13 cellular contexts compared by ENCODE assay signal in the genomic region with DNA sequence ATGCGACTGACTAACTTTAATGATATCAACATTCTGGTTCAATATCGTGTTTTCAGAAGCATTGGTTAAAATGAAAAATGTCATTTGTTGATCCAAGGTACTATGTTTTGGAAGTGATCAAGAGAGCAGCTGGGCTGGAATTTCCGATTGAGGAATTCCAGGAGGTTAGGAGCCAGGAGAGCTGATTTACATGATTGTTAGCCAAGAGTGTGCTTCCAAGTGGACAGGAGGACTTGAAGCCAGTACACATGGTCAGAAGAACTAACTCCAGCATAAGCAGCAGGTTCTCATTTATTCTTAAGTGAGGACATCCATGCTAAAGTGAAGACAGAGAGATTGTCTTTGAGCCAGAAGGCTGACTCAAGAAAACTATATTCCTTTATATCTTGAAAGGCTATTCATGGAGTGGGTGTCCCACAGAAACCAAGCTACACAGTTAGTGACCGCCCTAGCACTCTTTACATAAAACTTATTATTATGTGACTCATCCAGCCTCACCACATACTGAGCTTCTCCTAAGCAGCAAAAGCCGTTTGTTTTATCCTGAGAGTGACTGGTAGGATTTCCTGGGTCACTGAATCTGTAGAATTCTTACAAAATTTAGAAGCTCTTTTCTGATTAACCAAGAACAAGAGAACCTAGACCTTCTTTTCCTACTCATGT. TPM values are rescaled to one million over a fixed set of nuclear protein-coding genes. Genes with fewer than 3 reads are reported as not detected.
A peak's percentile ranks its signal among the peaks of the same experiment; 100 is the strongest.
DNase-seq lines count a peak whose midpoint lies in the region; ATAC-seq, FAIRE-seq and TF ChIP-seq lines count a peak whose summit lies in the region.
"Had no signal": no experiment of that assay in that cellular context is flagged by ENCODE, and none has a peak within 500 bp of the region (broad histone marks: within the 10 kb centered on the region; RNA-seq: fewer than 3 reads in every experiment).

No MANE protein-coding gene starts in this region.

- peak; percentile 60 for DNase-seq in AG09319 (ENCODE audit: extremely low read depth, low read depth)
- DNase-seq in LHCN-M2 (ENCODE audit: low read depth): peak; percentile 77
- peak; percentile 95 for DNase-seq in astrocyte (ENCODE audit: low read depth)
- DNase-seq in iris pigment epithelial cell (ENCODE audit: low read depth): peak; percentile 88
- no peak for DNase-seq in mucosa of descending colon
- no peak for DNase-seq in naive thymus-derived CD4-positive, alpha-beta T cell
- no peak for DNase-seq in GM12891 (ENCODE audit: insufficient read length, low spot score)
- DNase-seq: activated T-cell treated with anti-CD3 and anti-CD28 coated beads, Interleukin-2, amount 50 U/mL, for 1 hour; NCI-H1694 treated with DMSO at 0.1 percent for 48 hours; right lobe of liver had no signal

- no peaks in the 10 kb centered on the region for H3K79me2 ChIP-seq in astrocyte (ENCODE audit: insufficient read depth, low read length)

- H2AFZ ChIP-seq in astrocyte (ENCODE audit: low read depth, low read length): no peak overlapping the region

- no peak for TF ChIP-seq POLR2A in GM12891 (IDR thresholded peaks at IDR 0.05; ENCODE audit: low read depth, low read length)

- intact Hi-C loops in mucosa of descending colon (cut with DNase I, micrococcal nuclease): no loop called here
- intact Hi-C loops in naive thymus-derived CD4-positive, alpha-beta T cell (cut with micrococcal nuclease): no loop called here

- FAIRE-seq in astrocyte (lab: Jason Lieb, UNC): peak; percentile 83
- FAIRE-seq in GM12891 (lab: Jason Lieb, UNC): no peak

- no peak for ATAC-seq in mucosa of descending colon
- no peak for ATAC-seq in HG02642 (IDR thresholded peaks at IDR 0.05; ENCODE audit: poor library complexity, unreplicated experiment)
- ATAC-seq in naive thymus-derived CD4-positive, alpha-beta T cell: no peak
- ATAC-seq: right lobe of liver had no signal

- peak overlapping the region; percentile 37 for H3K27ac ChIP-seq in astrocyte (ENCODE audit: low read depth, low read length)
- no peak overlapping the region for H3K27ac ChIP-seq in naive thymus-derived CD4-positive, alpha-beta T cell (ENCODE audit: low read depth, low read length)
- H3K27ac ChIP-seq: BLaER1, right lobe of liver had no signal

- H4K20me1 ChIP-seq in astrocyte (ENCODE audit: insufficient read depth, low read length): no peaks in the 10 kb centered on the region
- H4K20me1 ChIP-seq: BLaER1 had no signal

- H3K9me3 ChIP-seq in astrocyte (ENCODE audit: insufficient read depth, low read depth, low read length): no peaks in the 10 kb centered on the region
- H3K9me3 ChIP-seq in mucosa of descending colon: no peaks in the 10 kb centered on the region
- H3K9me3 ChIP-seq in naive thymus-derived CD4-positive, alpha-beta T cell (ENCODE audit: control insufficient read depth in 2 of 3, low read length in 3 of 3): no peaks in the 10 kb centered on the region
- H3K9me3 ChIP-seq: BLaER1, right lobe of liver had no signal

- H3K4me1 ChIP-seq in astrocyte (ENCODE audit: insufficient read depth, low read length) (peaks cover 20% of the 10 kb centered on the region), mucosa of descending colon (ENCODE audit: low read depth) (no peaks in the 10 kb centered on the region)
- no peaks in the 10 kb centered on the region for H3K4me1 ChIP-seq in naive thymus-derived CD4-positive, alpha-beta T cell (ENCODE audit: control insufficient read depth in 2 of 2, insufficient read depth in 2 of 2, low read length in 2 of 2)
- H3K4me1 ChIP-seq: BLaER1, right lobe of liver had no signal

- peaks cover 19% of the 10 kb centered on the region for H3K4me1 Mint-ChIP-seq in astrocyte (ENCODE audit: low read depth, unreplicated experiment)
- peaks cover 0 to 9% (median 5%) of the 10 kb centered on the region in 7 donors for H3K4me1 Mint-ChIP-seq in naive thymus-derived CD4-positive, alpha-beta T cell
- H3K4me1 Mint-ChIP-seq: central memory CD8-positive, alpha-beta T cell had no signal

- H3K9me3 Mint-ChIP-seq in astrocyte (ENCODE audit: unreplicated experiment): no peaks in the 10 kb centered on the region
- no peaks in the 10 kb centered on the region for H3K9me3 Mint-ChIP-seq in naive thymus-derived CD4-positive, alpha-beta T cell

- peak overlapping the region; percentile 51 for H3K4me2 ChIP-seq in astrocyte (ENCODE audit: low read length)
- H3K4me2 ChIP-seq: BLaER1 had no signal

- no peak overlapping the region for H3K9ac ChIP-seq in astrocyte (ENCODE audit: low read length)
- H3K9ac ChIP-seq: BLaER1 had no signal

- POLR2A ChIA-PET in naive thymus-derived CD4-positive, alpha-beta T cell (lab: Charles Lee): no interaction called here

- H3K27ac Mint-ChIP-seq in astrocyte (ENCODE audit: unreplicated experiment): no peak overlapping the region
- no peak overlapping the region for H3K27ac Mint-ChIP-seq in naive thymus-derived CD4-positive, alpha-beta T cell

- H3K4me3 ChIP-seq in astrocyte (ENCODE audit: insufficient read depth, low read depth, low read length) (peak overlapping the region; percentile 20), mucosa of descending colon (no peak overlapping the region)
- H3K4me3 ChIP-seq in naive thymus-derived CD4-positive, alpha-beta T cell (ENCODE audit: low read length): no peak overlapping the region
- H3K4me3 ChIP-seq: BLaER1, right lobe of liver had no signal

- H3K27me3 ChIP-seq in astrocyte (ENCODE audit: insufficient read depth, low read length): no peaks in the 10 kb centered on the region
- no peaks in the 10 kb centered on the region for H3K27me3 ChIP-seq in naive thymus-derived CD4-positive, alpha-beta T cell (ENCODE audit: control insufficient read depth in 2 of 2, insufficient read depth in 2 of 2, low read length in 2 of 2)
- H3K27me3 ChIP-seq: BLaER1, right lobe of liver had no signal

- no peaks in the 10 kb centered on the region for H3K36me3 Mint-ChIP-seq in astrocyte (ENCODE audit: low read depth, unreplicated experiment)
- no peaks in the 10 kb centered on the region for H3K36me3 Mint-ChIP-seq in naive thymus-derived CD4-positive, alpha-beta T cell

- no peak overlapping the region for H3K4me3 Mint-ChIP-seq in astrocyte (ENCODE audit: unreplicated experiment)
- H3K4me3 Mint-ChIP-seq in naive thymus-derived CD4-positive, alpha-beta T cell: no peak overlapping the region
- H3K4me3 Mint-ChIP-seq: central memory CD8-positive, alpha-beta T cell had no signal

- no peaks in the 10 kb centered on the region for H3K27me3 Mint-ChIP-seq in astrocyte (ENCODE audit: low read depth, unreplicated experiment)
- H3K27me3 Mint-ChIP-seq in naive thymus-derived CD4-positive, alpha-beta T cell: peaks cover 0 to 6% (median 0%) of the 10 kb centered on the region in 5 donors
- H3K27me3 Mint-ChIP-seq: central memory CD8-positive, alpha-beta T cell had no signal

- H3K36me3 ChIP-seq in astrocyte (ENCODE audit: insufficient read depth, low read length) (no peaks in the 10 kb centered on the region), mucosa of descending colon (ENCODE audit: low read depth) (no peaks in the 10 kb centered on the region)
- no peaks in the 10 kb centered on the region for H3K36me3 ChIP-seq in naive thymus-derived CD4-positive, alpha-beta T cell (ENCODE audit: control insufficient read depth in 2 of 3, insufficient read depth in 3 of 3, low read length in 3 of 3)
- H3K36me3 ChIP-seq: BLaER1, right lobe of liver had no signal

- no peak for TF ChIP-seq CTCF in AG09319 (IDR thresholded peaks at IDR 0.05; ENCODE audit: low read depth, low read length)
- TF ChIP-seq CTCF in astrocyte (IDR thresholded peaks at IDR 0.05; ENCODE audit: insufficient read depth, low read depth, low read length): no peak
- no peak for TF ChIP-seq CTCF in mucosa of descending colon (IDR thresholded peaks at IDR 0.05)

- CTCF ChIA-PET in naive thymus-derived CD4-positive, alpha-beta T cell (lab: Charles Lee): interaction anchor here (0.5 kb wide), 1 partner anchor 40 kb away, joined by 4 read pairs; no protein-coding TSS in a partner anchor

TF ChIP-seq in GM12891, 5 proteins besides CTCF, POLR2A, EP300 and RAD21:
- no peak for TF ChIP-seq POU2F2 (IDR thresholded peaks at IDR 0.05; ENCODE audit: low read depth, low read length)
- TF ChIP-seq TAF1 (IDR thresholded peaks at IDR 0.05; ENCODE audit: low read depth, low read length): no peak
- no peak for TF ChIP-seq PAX5 (IDR thresholded peaks at IDR 0.05; ENCODE audit: insufficient read depth, low read length, severe bottlenecking)
- no peak for TF ChIP-seq SPI1 (IDR thresholded peaks at IDR 0.05; ENCODE audit: low read depth, low read length)
- TF ChIP-seq POLR2AphosphoS5 (IDR thresholded peaks at IDR 0.05; ENCODE audit: low read depth, low read length): no peak

RNA-seq across cellular contexts. Expression of gene SEMA3A, which starts 56.7 kb away (rescaled TPM):
- total RNA-seq in LHCN-M2 (2014; rRNA removed): 11.8 and 14.7 TPM in 2 replicates
- 2.0 TPM for polyA plus RNA-seq in LHCN-M2 (2012)
- total RNA-seq in astrocyte: 22.0 and 31.3 TPM in 2 replicates
- 10 to 100 TPM in 1 of 3 donors, 1 to 10 TPM in 2; 4.5 to 76.7 (median 9.7) TPM for total RNA-seq in mucosa of descending colon
- 1 to 10 TPM in 4 of 5 experiments, under 1 TPM in 1; 0.29 to 3.0 (median 1.6) TPM for total RNA-seq in naive thymus-derived CD4-positive, alpha-beta T cell
- polyA plus RNA-seq in naive thymus-derived CD4-positive, alpha-beta T cell: under 1 TPM; 0.37 to 0.67 TPM
- 0.85 TPM for polyA plus RNA-seq in GM12891 (2012; ENCODE audit: low read depth, missing spikeins)

Comparison
In these comparisons a context has a peak if more than half of its experiments do, and no peak if none do; other contexts are left out.
1. DNase-seq: peak in AG09319 (single experiment), LHCN-M2 (single experiment), astrocyte (single experiment) and iris pigment epithelial cell (single experiment); none in mucosa of descending colon (0 of 3), naive thymus-derived CD4-positive, alpha-beta T cell (0 of 9) and GM12891 (single experiment).